In genomic region chr4:147955827-147956565, GRCh38 we compare ENCODE assay signal across 11 cellular contexts.
"Had no signal": no experiment of that assay in that cellular context is flagged by ENCODE, and none has a peak within 500 bp of the region (broad histone marks: within the 10 kb centered on the region; RNA-seq: fewer than 3 reads in every experiment).

No MANE protein-coding gene starts in this region.

- H3K27ac Mint-ChIP-seq: activated T-helper 17 cell treated with anti-CD3 and anti-CD28 coated beads, Interleukin-2, amount 50 U/mL, for 72 hours; mesothelial cell of epicardium had no signal

- H3K27me3 Mint-ChIP-seq: activated T-helper 17 cell treated with anti-CD3 and anti-CD28 coated beads, Interleukin-2, amount 50 U/mL, for 72 hours had no signal

- H3K4me3 ChIP-seq: lung had no signal

- H3K9me3 Mint-ChIP-seq: activated T-helper 17 cell treated with anti-CD3 and anti-CD28 coated beads, Interleukin-2, amount 50 U/mL, for 72 hours had no signal

- H3K4me1 Mint-ChIP-seq: activated T-helper 17 cell treated with anti-CD3 and anti-CD28 coated beads, Interleukin-2, amount 50 U/mL, for 72 hours; neural crest cell had no signal

- DNase-seq: activated CD4-positive, CD25-positive, alpha-beta regulatory T cell treated with anti-CD3 and anti-CD28 coated beads, Interleukin-2, amount 50 U/mL, for 72 hours; activated naive CD4-positive, alpha-beta T cell treated with Interleukin-2 at 50 U/mL for 16 hours; anterior cingulate cortex; hippocampal formation; stimulated activated CD4-positive, alpha-beta T cell treated with anti-CD3 and anti-CD28 coated beads, Interleukin-2, amount 100 ng/mL, for 24 hours; T-helper 9 cell; trophoblast cell had no signal

- H3K4me3 Mint-ChIP-seq: activated T-helper 17 cell treated with anti-CD3 and anti-CD28 coated beads, Interleukin-2, amount 50 U/mL, for 72 hours; mesothelial cell of epicardium; neural crest cell had no signal
